9 cellular contexts compared by ENCODE assay signal in the genomic region with DNA sequence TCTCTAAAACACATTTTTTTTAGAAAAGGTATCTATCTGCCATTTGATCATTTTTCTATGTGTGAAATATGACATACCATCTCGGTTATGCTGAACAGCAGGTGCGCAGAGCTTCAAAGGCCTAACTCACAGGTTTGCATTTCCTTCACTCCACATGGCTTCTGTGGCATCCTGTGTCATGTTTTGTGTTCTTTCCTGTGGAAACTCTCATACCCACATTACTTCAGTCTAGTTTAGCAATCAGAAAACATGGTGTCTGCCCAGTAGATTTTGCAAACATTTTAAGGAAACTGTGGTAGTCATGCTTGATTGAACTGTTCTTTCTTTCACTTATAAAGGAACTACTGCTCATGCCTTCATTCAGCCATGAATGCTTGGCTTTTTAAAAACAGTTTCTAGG. TPM values are rescaled to one million over a fixed set of nuclear protein-coding genes. Genes with fewer than 3 reads are reported as not detected.
A peak's percentile ranks its signal among the peaks of the same experiment; 100 is the strongest.
DNase-seq lines count a peak whose midpoint lies in the region; ATAC-seq, FAIRE-seq and TF ChIP-seq lines count a peak whose summit lies in the region.
"Had no signal": no experiment of that assay in that cellular context is flagged by ENCODE, and none has a peak within 500 bp of the region (broad histone marks: within the 10 kb centered on the region; RNA-seq: fewer than 3 reads in every experiment).

No MANE protein-coding gene starts in this region.

- H4K20me1 ChIP-seq in OCI-LY7 (ENCODE audit: insufficient read depth, low read length) (no peaks in the 10 kb centered on the region), GM12878 (ENCODE audit: control insufficient read depth, insufficient read depth) (no peaks in the 10 kb centered on the region)

- peak overlapping the region; percentile 86 for H3K27ac Mint-ChIP-seq in stimulated activated effector memory CD8-positive, alpha-beta T cell treated with anti-CD3 and anti-CD28 coated beads, Interleukin-12 subunit alpha, Interleukin-12 subunit beta, amount 100 ng/mL, for 72 hours
- no peak overlapping the region for H3K27ac Mint-ChIP-seq in type B pancreatic cell

- no peaks in the 10 kb centered on the region for H3K36me3 ChIP-seq in OCI-LY7 (ENCODE audit: insufficient read depth, low read length)
- no peaks in the 10 kb centered on the region for H3K36me3 ChIP-seq in GM12878 (ENCODE audit: control insufficient read depth in 2 of 2, insufficient read depth in 2 of 2, low read length in 1 of 2)

- CTCF ChIA-PET in OCI-LY7 (lab: Charles Lee; ENCODE audit: unreplicated experiment) (no interaction called here), GM12878 (lab: Yijun Ruan, JAX) (interaction anchor here (1.5 kb wide), 1 partner anchor 22 kb away, joined by 6 read pairs; no protein-coding TSS in a partner anchor)

- no peak; a peak in 1 of 4 replicates for TF ChIP-seq EP300 in GM12878 (IDR thresholded peaks at IDR 0.05; ENCODE audit: borderline replicate concordance in 1 of 2, control insufficient read depth in 1 of 2, low read depth in 2 of 2, low read length in 2 of 2)

- no peak for TF ChIP-seq POLR2A in GM12878 (IDR thresholded peaks at IDR 0.05; ENCODE audit: low read depth, low read length)

- 5% methylated on average over 2 of the region's 2 CpGs for WGBS in GM12878 (ENCODE audit: insufficient coverage, insufficient replicate concordance, low lambda C conversion rate, missing lambda C conversion rate)

- H3K27me3 ChIP-seq in GM12878 (replicated peaks in 1 of 2; ENCODE audit: control insufficient read depth in 2 of 2, insufficient read depth in 2 of 2, low read length in 1 of 2), result no peaks in the 10 kb centered on the region

- in situ Hi-C loops in GM12878 (cut with MboI), result no loop called here

- BruUV-seq in OCI-LY7 (replicated peaks; lab: Mats Ljungman, UMichigan), result no TSS peak
- no TSS peak for BruUV-seq in GM12878 (replicated peaks; lab: Mats Ljungman, UMichigan)

- H3K4me1 ChIP-seq in OCI-LY7 (ENCODE audit: insufficient read depth, low read length, poor library complexity, severe bottlenecking), result peaks cover 25% of the 10 kb centered on the region
- H3K4me1 ChIP-seq in GM12878 (ENCODE audit: control insufficient read depth, insufficient read depth, low read length), result peaks cover 11% of the 10 kb centered on the region

- 0 out of 2 replicates have a peak, but pooled peaks have one; percentile 16 for TF ChIP-seq RAD21 in GM12878 (IDR thresholded peaks at IDR 0.05; ENCODE audit: insufficient read depth, low read depth, low read length)

- H2AFZ ChIP-seq in OCI-LY7 (ENCODE audit: low read length), result peak overlapping the region; percentile 74; the same call in 1 of the 2 replicates
- H2AFZ ChIP-seq in GM12878 (ENCODE audit: control insufficient read depth, low read depth, low read length), result peak overlapping the region; percentile 63

- H3K9me2 ChIP-seq in OCI-LY7 (ENCODE audit: insufficient read depth, low read length), result no peaks in the 10 kb centered on the region

- no peaks in the 10 kb centered on the region for H3K36me3 Mint-ChIP-seq in stimulated activated effector memory CD8-positive, alpha-beta T cell treated with anti-CD3 and anti-CD28 coated beads, Interleukin-12 subunit alpha, Interleukin-12 subunit beta, amount 100 ng/mL, for 72 hours
- no peaks in the 10 kb centered on the region for H3K36me3 Mint-ChIP-seq in type B pancreatic cell

- RAD21 ChIA-PET in GM12878 (lab: Charles Lee; ENCODE audit: unreplicated experiment), result interaction anchor here (1.0 to 5.6 kb wide), 8 partner anchors 12 to 143 kb away, joined by 3 to 51 read pairs (median 6); partner anchors contain the start of gene ARAP2

- ATAC-seq in GM18868 (IDR thresholded peaks at IDR 0.05; ENCODE audit: unreplicated experiment), result peak; percentile 60
- ATAC-seq in HG02840 (IDR thresholded peaks at IDR 0.05; ENCODE audit: low FRiP score, unreplicated experiment), result peak; percentile 61
- ATAC-seq in GM12878, result peak; percentile 87
- ATAC-seq in stimulated activated effector memory CD8-positive, alpha-beta T cell treated with anti-CD3 and anti-CD28 coated beads, Interleukin-12 subunit alpha, Interleukin-12 subunit beta, amount 100 ng/mL, for 72 hours, result peak; percentile 87
- ATAC-seq in left lobe of liver, result no peak

- H3K4me2 ChIP-seq in OCI-LY7 (ENCODE audit: low read length) (peak overlapping the region; percentile 60), GM12878 (ENCODE audit: control insufficient read depth, insufficient read depth) (peak overlapping the region; percentile 75)

- H3K27ac ChIP-seq in OCI-LY7 (ENCODE audit: low read depth, low read length, poor library complexity, severe bottlenecking), result peak overlapping the region; percentile 75
- H3K27ac ChIP-seq in GM12878 (ENCODE audit: control insufficient read depth, insufficient read depth), result peak overlapping the region; percentile 85

- no peaks in the 10 kb centered on the region for H3K9me3 Mint-ChIP-seq in stimulated activated effector memory CD8-positive, alpha-beta T cell treated with anti-CD3 and anti-CD28 coated beads, Interleukin-12 subunit alpha, Interleukin-12 subunit beta, amount 100 ng/mL, for 72 hours
- H3K9me3 Mint-ChIP-seq in type B pancreatic cell, result no peaks in the 10 kb centered on the region

- H3K9me3 ChIP-seq in OCI-LY7 (ENCODE audit: low read length) (no peaks in the 10 kb centered on the region), GM12878 (replicated peaks; ENCODE audit: control insufficient read depth, insufficient read depth, low read length) (no peaks in the 10 kb centered on the region; the same call in 2 of the 3 replicates)

- POLR2A ChIA-PET in OCI-LY7 (lab: Charles Lee) (interaction anchor here (4.1 kb wide), 1 partner anchor 12 kb away, joined by 40 read pairs; the partner anchor contains the start of gene ARAP2), GM12878 (lab: Charles Lee) (interaction anchor here (1.1 to 2.4 kb wide), 2 partner anchors 14 to 31 kb away, joined by 5 to 7 read pairs; no protein-coding TSS in a partner anchor)

- H3K27me3 Mint-ChIP-seq in type B pancreatic cell, result no peaks in the 10 kb centered on the region

- peaks cover 37% of the 10 kb centered on the region for H3K4me1 Mint-ChIP-seq in stimulated activated effector memory CD8-positive, alpha-beta T cell treated with anti-CD3 and anti-CD28 coated beads, Interleukin-12 subunit alpha, Interleukin-12 subunit beta, amount 100 ng/mL, for 72 hours
- H3K4me1 Mint-ChIP-seq in type B pancreatic cell (ENCODE audit: unreplicated experiment), result peaks cover 7% of the 10 kb centered on the region

- no peaks in the 10 kb centered on the region for H3K79me2 ChIP-seq in OCI-LY7 (ENCODE audit: insufficient read depth, low read depth, low read length)
- no peaks in the 10 kb centered on the region for H3K79me2 ChIP-seq in GM12878 (ENCODE audit: control insufficient read depth, insufficient read depth, low read length)

- no peak overlapping the region for H3K9ac ChIP-seq in GM12878 (ENCODE audit: control insufficient read depth, insufficient read depth, low read length)

- TF ChIP-seq CTCF in OCI-LY7 (conservative IDR thresholded peaks at IDR 0.05; ENCODE audit: low read length), result no peak
- no peak for TF ChIP-seq CTCF in GM12878 (IDR thresholded peaks at IDR 0.05 in 2 of 3, conservative IDR thresholded peaks at IDR 0.05 in 1 of 3; ENCODE audit: control insufficient read depth in 2 of 3, extremely low read depth in 1 of 3, insufficient read depth in 1 of 3, low read depth in 3 of 3, low read length in 3 of 3)
- no peak for TF ChIP-seq CTCF in type B pancreatic cell (conservative IDR thresholded peaks at IDR 0.05)

- H3K4me3 ChIP-seq in OCI-LY7 (ENCODE audit: low read depth, low read length, poor library complexity, severe bottlenecking) (no peak overlapping the region), GM12878 (no peak overlapping the region)

- DNase-seq in OCI-LY7 (ENCODE audit: low spot score) (peak; percentile 76), GM12878 (ENCODE audit: low read depth, low spot score) (peak; percentile 92), type B pancreatic cell (ENCODE audit: extremely low spot score, unreplicated experiment) (no peak), left lobe of liver (ENCODE audit: low spot score) (no peak), LoVo (ENCODE audit: low spot score) (no peak)
- no peak for DNase-seq in stimulated activated effector memory CD8-positive, alpha-beta T cell treated with anti-CD3 and anti-CD28 coated beads, Interleukin-12 subunit alpha, Interleukin-12 subunit beta, amount 100 ng/mL, for 72 hours (ENCODE audit: low spot score in 2 of 2)

- SMC1A ChIA-PET in GM12878 (lab: Charles Lee; ENCODE audit: uncharacterized antibody, unreplicated experiment), result interaction anchor here (0.9 to 8.0 kb wide), 11 partner anchors 12 to 143 kb away, joined by 4 to 78 read pairs (median 13); partner anchors contain the start of gene ARAP2

- H3K4me3 Mint-ChIP-seq in stimulated activated effector memory CD8-positive, alpha-beta T cell treated with anti-CD3 and anti-CD28 coated beads, Interleukin-12 subunit alpha, Interleukin-12 subunit beta, amount 100 ng/mL, for 72 hours, result peak overlapping the region; percentile 68
- H3K4me3 Mint-ChIP-seq in type B pancreatic cell, result no peak overlapping the region

- intact Hi-C loops in OCI-LY7 (cut with micrococcal nuclease; ENCODE audit: unreplicated experiment) (loop anchor here (1.0 kb wide), 1 partner anchor 11 kb away; the partner anchor contains the start of gene ARAP2), GM12878 (cut with micrococcal nuclease; ENCODE audit: unreplicated experiment) (loop anchor here (1.0 kb wide), 1 partner anchor 31 kb away; no protein-coding TSS in a partner anchor)

- FAIRE-seq in GM12878 (lab: Jason Lieb, UNC), result peak; percentile 86

RNA-seq across cellular contexts. Expression of gene ARAP2, which starts 11.3 kb away (rescaled TPM):
- total RNA-seq in OCI-LY7 (2014; rRNA removed; shearing (Covaris generic)), result 8.2 and 8.6 TPM in 2 replicates
- 6.6 and 6.9 TPM in 2 replicates for total RNA-seq in OCI-LY7 (2022)
- total RNA-seq in GM12878 (2013; cell fraction: nucleolus; rRNA removed), result 244 and 250 TPM in 2 replicates
- total RNA-seq in GM12878 (2014; rRNA removed), result 32.9 and 40.7 TPM in 2 replicates
- 36.1 and 36.7 TPM in 2 replicates for total RNA-seq in GM12878 (2014; rRNA removed; fragmentation: Illumina TruSeq; extraction: Trizol)
- total RNA-seq in GM12878 (2021), result 28.3 and 32.0 TPM in 2 replicates
- polyA plus RNA-seq in GM12878 (2011; ENCODE audit: low read depth), result 5.7 TPM
- polyA plus RNA-seq in GM12878 (2011; rRNA removed), result 12.1 and 19.1 TPM in 2 replicates
- 3.0 and 4.1 TPM in 2 replicates for polyA plus RNA-seq in GM12878 (2011; cell fraction: cytosol; rRNA removed)
- 14.8 and 17.4 TPM in 2 replicates for polyA plus RNA-seq in GM12878 (2011; cell fraction: nucleus; rRNA removed)
- polyA plus RNA-seq in GM12878 (2012), result 9.5 and 11.7 TPM in 2 replicates
- polyA plus RNA-seq in GM12878 (2014; fragmentation: Illumina TruSeq; extraction: Trizol), result 18.2 and 24.6 TPM in 2 replicates
- polyA plus RNA-seq in GM12878 (2014; fragmentation: Nextera tagmentation; extraction: Ambion mirVana), result 1 to 10 TPM; 5.4 to 5.7 TPM
- polyA plus RNA-seq in GM12878 (2014; rRNA removed), result 9.4 and 11.5 TPM in 2 replicates
- 10 to 100 TPM in 1 of 2 experiments, 1 to 10 TPM in 1; 8.0 to 12.3 TPM for polyA plus RNA-seq in GM12878 (2016; fragmentation: Nextera tagmentation; extraction: Ambion mirVana)
- polyA minus RNA-seq in GM12878 (2011; rRNA and poly(A)+ RNA removed), result 28.9 and 52.4 TPM in 2 replicates
- 5.1 and 12.1 TPM in 2 replicates for polyA minus RNA-seq in GM12878 (2011; cell fraction: cytosol; rRNA and poly(A)+ RNA removed)
- polyA minus RNA-seq in GM12878 (2011; cell fraction: nucleus; rRNA and poly(A)+ RNA removed), result 57.2 and 74.5 TPM in 2 replicates
- total RNA-seq in type B pancreatic cell (ENCODE audit: low replicate concordance), result 10.8 and 20.0 TPM in 2 replicates
- total RNA-seq in left lobe of liver, result 7.4 TPM

RNA-seq across cellular contexts. Expression of gene DTHD1, which starts 25.8 kb away (rescaled TPM):
- total RNA-seq in OCI-LY7 (2014; rRNA removed; shearing (Covaris generic)), result not detected in 2 replicates
- total RNA-seq in OCI-LY7 (2022), result not detected in 2 replicates
- 0.24 and 0.31 TPM in 2 replicates for total RNA-seq in GM12878 (2013; cell fraction: nucleolus; rRNA removed)
- total RNA-seq in GM12878 (2014; rRNA removed), result 1.3 TPM in 2 replicates
- total RNA-seq in GM12878 (2014; rRNA removed; fragmentation: Illumina TruSeq; extraction: Trizol), result 1.7 and 1.8 TPM in 2 replicates
- total RNA-seq in GM12878 (2021), result 2.0 and 2.1 TPM in 2 replicates
- polyA plus RNA-seq in GM12878 (2011; ENCODE audit: low read depth), result 0.28 TPM
- 0.05 and 0.19 TPM in 2 replicates for polyA plus RNA-seq in GM12878 (2011; rRNA removed)
- polyA plus RNA-seq in GM12878 (2011; cell fraction: cytosol; rRNA removed), result 0.03 TPM in 2 replicates
- polyA plus RNA-seq in GM12878 (2011; cell fraction: nucleus; rRNA removed), result 0.06 and 0.10 TPM in 2 replicates
- 0.38 and 0.98 TPM in 2 replicates for polyA plus RNA-seq in GM12878 (2012)
- 2.8 and 4.6 TPM in 2 replicates for polyA plus RNA-seq in GM12878 (2014; fragmentation: Illumina TruSeq; extraction: Trizol)
- polyA plus RNA-seq in GM12878 (2014; fragmentation: Nextera tagmentation; extraction: Ambion mirVana), result 1 to 10 TPM; 1.2 to 1.5 TPM
- polyA plus RNA-seq in GM12878 (2014; rRNA removed), result 1.1 and 2.2 TPM in 2 replicates
- polyA plus RNA-seq in GM12878 (2016; fragmentation: Nextera tagmentation; extraction: Ambion mirVana), result 1 to 10 TPM; 1.1 to 1.3 TPM
- not detected in 2 replicates for polyA minus RNA-seq in GM12878 (2011; rRNA and poly(A)+ RNA removed)
- not detected in 2 replicates for polyA minus RNA-seq in GM12878 (2011; cell fraction: cytosol; rRNA and poly(A)+ RNA removed)
- 0.19 TPM in 1 of 2 replicates, not detected in the other for polyA minus RNA-seq in GM12878 (2011; cell fraction: nucleus; rRNA and poly(A)+ RNA removed)
- total RNA-seq in type B pancreatic cell (ENCODE audit: low replicate concordance), result 0.14 TPM in 1 of 2 replicates, not detected in the other
- 0.05 TPM for total RNA-seq in left lobe of liver
- total RNA-seq: fibroblast of lung had no signal
- polyA plus RNA-seq: fibroblast of lung had no signal

Comparison
In these comparisons a context has a peak if more than half of its experiments do, and no peak if none do; other contexts are left out.
1. DNase-seq: peak in OCI-LY7 (single experiment) and GM12878 (single experiment); none in stimulated activated effector memory CD8-positive, alpha-beta T cell treated with anti-CD3 and anti-CD28 coated beads, Interleukin-12 subunit alpha, Interleukin-12 subunit beta, amount 100 ng/mL, for 72 hours (0 of 2), type B pancreatic cell (single experiment), left lobe of liver (single experiment) and LoVo (single experiment).